ENCODE assay signal across 8 cellular contexts in genomic region chr18:49561377-49562193, GRCh38. TPM values are rescaled to one million over a fixed set of nuclear protein-coding genes. Genes with fewer than 3 reads are reported as not detected.
DNase-seq lines count a peak whose midpoint lies in the region; ATAC-seq and TF ChIP-seq lines count a peak whose summit lies in the region.

LIPG (plus strand) TSS chr18:49562057; CDS start chr18:49562309, 252 bp downstream.

- no peak within 1 kb of the TSS for H3K27ac ChIP-seq in left ventricle myocardium inferior (replicated peaks)
- H3K27ac ChIP-seq in prostate gland = peak within 1 kb of the TSS in 1 of 2 donors; percentile 14

- H3K4me3 ChIP-seq in left ventricle myocardium inferior (peak within 1 kb of the TSS; percentile 57), prostate gland (peak within 1 kb of the TSS; percentile 16 to 21)

- H3K27me3 Mint-ChIP-seq in activated naive CD4-positive, alpha-beta T cell treated with anti-CD3 and anti-CD28 coated beads, Interleukin-2, amount 50 U/mL, for 24 hours = peaks cover 59% of the 10 kb centered on the region

- no peaks in the 10 kb centered on the region for H3K9me3 ChIP-seq in left ventricle myocardium inferior (replicated peaks)
- H3K9me3 ChIP-seq in prostate gland = no peaks in the 10 kb centered on the region

- H3K9me3 Mint-ChIP-seq in activated naive CD4-positive, alpha-beta T cell treated with anti-CD3 and anti-CD28 coated beads, Interleukin-2, amount 50 U/mL, for 24 hours = no peaks in the 10 kb centered on the region

- DNase-seq in A172 (ENCODE audit: low spot score) (peak; percentile 45), NOMO-1 treated with dmso at 0.1 percent for 144 hours (lab: John Stamatoyannopoulos, UW; ENCODE audit: unreplicated experiment) (peak; percentile 59), left ventricle myocardium inferior (no peak), prostate gland (ENCODE audit: low spot score) (peak; percentile 75)

- peaks cover 34% of the 10 kb centered on the region for H3K4me1 Mint-ChIP-seq in activated naive CD4-positive, alpha-beta T cell treated with anti-CD3 and anti-CD28 coated beads, Interleukin-2, amount 50 U/mL, for 24 hours

- peaks cover 33% of the 10 kb centered on the region for H3K4me1 ChIP-seq in left ventricle myocardium inferior
- peaks cover 15% of the 10 kb centered on the region for H3K4me1 ChIP-seq in prostate gland (replicated peaks)

- H3K4me3 Mint-ChIP-seq in activated naive CD4-positive, alpha-beta T cell treated with anti-CD3 and anti-CD28 coated beads, Interleukin-2, amount 50 U/mL, for 24 hours = peak within 1 kb of the TSS; percentile 77

- intact Hi-C loops in left ventricle myocardium inferior (cut with micrococcal nuclease) = loop anchor here (5.0 kb wide), 1 partner anchor 296 kb away; no protein-coding TSS in a partner anchor
- intact Hi-C loops in prostate gland (cut with DNase I) = loop anchor here (5.0 kb wide), 1 partner anchor 61 kb away; no protein-coding TSS in a partner anchor

- no peaks in the 10 kb centered on the region for H3K36me3 Mint-ChIP-seq in activated naive CD4-positive, alpha-beta T cell treated with anti-CD3 and anti-CD28 coated beads, Interleukin-2, amount 50 U/mL, for 24 hours

- H3K27me3 ChIP-seq in left ventricle myocardium inferior (ENCODE audit: low read depth) = peaks cover 76% of the 10 kb centered on the region
- no peaks in the 10 kb centered on the region for H3K27me3 ChIP-seq in prostate gland (replicated peaks; ENCODE audit: insufficient read depth)

- H3K36me3 ChIP-seq in left ventricle myocardium inferior (no peaks in the 10 kb centered on the region), prostate gland (no peaks in the 10 kb centered on the region)

- peak; percentile 42 for TF ChIP-seq POLR2A in prostate gland (IDR thresholded peaks at IDR 0.05)

- ATAC-seq in GM18519 (IDR thresholded peaks at IDR 0.05; ENCODE audit: low FRiP score, unreplicated experiment) = peak; percentile 79
- peak; percentile 78 for ATAC-seq in HG03442 (IDR thresholded peaks at IDR 0.05; ENCODE audit: unreplicated experiment)
- no peak for ATAC-seq in HG03039 (IDR thresholded peaks at IDR 0.05; ENCODE audit: unreplicated experiment)

- TF ChIP-seq CTCF in left ventricle myocardium inferior (IDR thresholded peaks at IDR 0.05; ENCODE audit: borderline replicate concordance) = no peak
- no peak for TF ChIP-seq CTCF in prostate gland (IDR thresholded peaks at IDR 0.05)

- WGBS in prostate gland = 1% methylated on average over 58 of the region's 59 CpGs

- no peak within 1 kb of the TSS for H3K27ac Mint-ChIP-seq in activated naive CD4-positive, alpha-beta T cell treated with anti-CD3 and anti-CD28 coated beads, Interleukin-2, amount 50 U/mL, for 24 hours

RNA-seq across cellular contexts. Expression of gene LIPG, which starts in this region (rescaled TPM):
- total RNA-seq in A172 (2014; rRNA removed; shearing (Covaris generic)) = 3.2 and 3.7 TPM in 2 replicates
- total RNA-seq in left ventricle myocardium inferior = not detected
- 10 to 100 TPM in 1 of 2 donors, under 1 TPM in 1; 0.36 to 28.5 TPM for total RNA-seq in prostate gland
